ENCODE assay signal across 15 cellular contexts in the genomic region with DNA sequence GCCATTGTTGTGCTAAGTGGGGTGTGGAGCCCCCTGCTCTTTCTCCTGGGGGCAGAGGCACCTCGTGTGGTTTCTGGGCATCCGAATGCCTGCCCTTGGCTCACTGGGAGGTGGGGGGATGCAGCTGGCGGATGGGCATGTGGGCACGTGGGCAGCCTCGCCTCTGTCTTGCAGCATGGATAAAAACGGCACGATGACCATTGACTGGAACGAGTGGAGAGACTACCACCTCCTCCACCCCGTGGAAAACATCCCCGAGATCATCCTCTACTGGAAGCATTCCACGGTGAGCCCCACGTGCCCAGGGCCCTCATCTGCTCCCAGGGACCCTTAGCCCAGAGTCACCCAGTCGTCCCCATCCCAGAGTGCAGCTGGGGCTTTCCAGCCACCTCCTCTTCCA. TPM values are rescaled to one million over a fixed set of nuclear protein-coding genes. Genes with fewer than 3 reads are reported as not detected.
DNase-seq lines count a peak whose midpoint lies in the region; ATAC-seq and TF ChIP-seq lines count a peak whose summit lies in the region.
"Had no signal": no experiment of that assay in that cellular context is flagged by ENCODE, and none has a peak within 500 bp of the region (broad histone marks: within the 10 kb centered on the region; RNA-seq: fewer than 3 reads in every experiment).

No MANE protein-coding gene starts in this region.

- H4K91ac ChIP-seq in neuronal stem cell (ENCODE audit: low read depth, low read length, poor library complexity): no peak overlapping the region

- H3K27me3 ChIP-seq in left ventricle myocardium inferior (ENCODE audit: low read depth) (no peaks in the 10 kb centered on the region), neuronal stem cell (ENCODE audit: control insufficient read depth in 3 of 3, insufficient read depth in 3 of 3, low read depth in 1 of 3, low read length in 3 of 3) (no peaks in the 10 kb centered on the region), upper lobe of right lung (no peaks in the 10 kb centered on the region)
- H3K27me3 ChIP-seq: foreskin keratinocyte had no signal

- no peaks in the 10 kb centered on the region for H3K9me3 Mint-ChIP-seq in effector memory CD8-positive, alpha-beta T cell

- no peaks in the 10 kb centered on the region for H3K9me3 ChIP-seq in left ventricle myocardium inferior (replicated peaks)
- H3K9me3 ChIP-seq in neuronal stem cell (replicated peaks in 1 of 2; ENCODE audit: control insufficient read depth in 2 of 2, insufficient read depth in 1 of 2, low read depth in 1 of 2, low read length in 2 of 2): peaks cover 0 to 1% of the 10 kb centered on the region in 2 donors
- H3K9me3 ChIP-seq in upper lobe of right lung: no peaks in the 10 kb centered on the region

- H2BK15ac ChIP-seq in neuronal stem cell (ENCODE audit: low read length): no peak overlapping the region

- DNase-seq in left ventricle myocardium inferior (no peak), cardiac septum (ENCODE audit: low spot score) (no peak), neuronal stem cell (ENCODE audit: low spot score) (no peak), upper lobe of right lung (no peak), lower leg skin (ENCODE audit: low spot score in 2 of 2) (no peak)
- no peak for DNase-seq in effector memory CD8-positive, alpha-beta T cell
- DNase-seq: DMS 273 treated with DMSO at 0.1 percent for 48 hours; foreskin keratinocyte; NCI-H1436; NCI-H446; OCI-M1; stimulated activated naive CD4-positive, alpha-beta T cell had no signal

- H2AK5ac ChIP-seq in neuronal stem cell (ENCODE audit: low read depth, low read length): no peak overlapping the region

- no peak overlapping the region for H2AFZ ChIP-seq in neuronal stem cell (ENCODE audit: low read length)

- peak overlapping the region; percentile 13 for H3K4me3 ChIP-seq in left ventricle myocardium inferior
- no peak overlapping the region for H3K4me3 ChIP-seq in neuronal stem cell (ENCODE audit: low read length in 2 of 2)
- no peak overlapping the region for H3K4me3 ChIP-seq in upper lobe of right lung
- H3K4me3 ChIP-seq in lower leg skin (ENCODE audit: low read depth, poor library complexity, severe bottlenecking): no peak overlapping the region
- H3K4me3 ChIP-seq: SK-N-MC had no signal

- H3K79me1 ChIP-seq in neuronal stem cell (ENCODE audit: low read depth, low read length): peaks cover 11% of the 10 kb centered on the region

- TF ChIP-seq POLR2A in lower leg skin (IDR thresholded peaks at IDR 0.05): no peak

- no peak overlapping the region for H3K4ac ChIP-seq in neuronal stem cell (ENCODE audit: low read length)

- H3K4me1 ChIP-seq in left ventricle myocardium inferior (peaks cover 64% of the 10 kb centered on the region), neuronal stem cell (ENCODE audit: control insufficient read depth in 2 of 2, insufficient read depth in 1 of 2, low read depth in 1 of 2, low read length in 2 of 2) (peaks cover 18 to 23% of the 10 kb centered on the region in 2 donors), upper lobe of right lung (peaks cover 61% of the 10 kb centered on the region)

- H4K8ac ChIP-seq in neuronal stem cell (ENCODE audit: low read depth, low read length): no peak overlapping the region

- no peak for TF ChIP-seq CTCF in left ventricle myocardium inferior (IDR thresholded peaks at IDR 0.05; ENCODE audit: borderline replicate concordance)
- TF ChIP-seq CTCF in upper lobe of right lung (IDR thresholded peaks at IDR 0.05): no peak
- TF ChIP-seq CTCF in lower leg skin (IDR thresholded peaks at IDR 0.05): no peak

- peaks cover 16 to 32% of the 10 kb centered on the region in 2 donors for H3K4me1 Mint-ChIP-seq in effector memory CD8-positive, alpha-beta T cell (ENCODE audit: low read depth in 2 of 2)

- no CpG with 5 or more reads among the region's 13 CpGs for WGBS in neuronal stem cell (ENCODE audit: extremely low coverage in 2 of 2, insufficient read length in 2 of 2, insufficient replicate concordance in 1 of 2), 2 donors
- WGBS in lower leg skin, 2 donors: 88 to 89% methylated on average over 13 of the region's 13 CpGs

- no peak overlapping the region for H3K23ac ChIP-seq in neuronal stem cell (ENCODE audit: low read depth, low read length, poor library complexity)

- peak overlapping the region; percentile 87 to 88 for H3K27ac Mint-ChIP-seq in effector memory CD8-positive, alpha-beta T cell

- no peak for ATAC-seq in effector memory CD8-positive, alpha-beta T cell (replicated peaks)
- ATAC-seq in upper lobe of right lung (no peak), HG03280 (IDR thresholded peaks at IDR 0.05; ENCODE audit: unreplicated experiment) (no peak), HG02588 (IDR thresholded peaks at IDR 0.05; ENCODE audit: unreplicated experiment) (no peak)
- ATAC-seq: foreskin keratinocyte had no signal

- no peak overlapping the region for H3K4me2 ChIP-seq in neuronal stem cell (ENCODE audit: insufficient read depth, low read length, poor library complexity, severe bottlenecking)

- peak overlapping the region; percentile 96 for H3K27ac ChIP-seq in left ventricle myocardium inferior (replicated peaks)
- no peak overlapping the region for H3K27ac ChIP-seq in neuronal stem cell (replicated peaks; ENCODE audit: low read length)
- H3K27ac ChIP-seq in upper lobe of right lung: peak overlapping the region; percentile 36
- H3K27ac ChIP-seq: foreskin keratinocyte, SK-N-MC had no signal

- no peak overlapping the region for H3K9ac ChIP-seq in neuronal stem cell (ENCODE audit: low read depth, low read length, poor library complexity)

- H2BK120ac ChIP-seq in neuronal stem cell (ENCODE audit: low read depth, low read length): no peak overlapping the region

- peak overlapping the region; percentile 50 for H3K14ac ChIP-seq in neuronal stem cell (ENCODE audit: low read length)

- no peaks in the 10 kb centered on the region for H3K27me3 Mint-ChIP-seq in effector memory CD8-positive, alpha-beta T cell

- no peak overlapping the region for H3K4me3 Mint-ChIP-seq in effector memory CD8-positive, alpha-beta T cell

- no peak overlapping the region for H2BK5ac ChIP-seq in neuronal stem cell (ENCODE audit: low read length)

- peaks cover 51% of the 10 kb centered on the region for H3K36me3 Mint-ChIP-seq in effector memory CD8-positive, alpha-beta T cell (ENCODE audit: insufficient read depth)

- H2BK12ac ChIP-seq in neuronal stem cell (ENCODE audit: low read length): no peak overlapping the region

- intact Hi-C loops in left ventricle myocardium inferior (cut with micrococcal nuclease) (no loop called here), cardiac septum (cut with DNase I) (no loop called here), upper lobe of right lung (cut with DNase I) (no loop called here), lower leg skin (cut with DNase I; ENCODE audit: low total_unique reads) (no loop called here)

- no peak overlapping the region for H3K18ac ChIP-seq in neuronal stem cell (ENCODE audit: low read length)

- H3K36me3 ChIP-seq in left ventricle myocardium inferior: peaks cover 60% of the 10 kb centered on the region
- peaks cover 51 to 65% of the 10 kb centered on the region in 2 donors for H3K36me3 ChIP-seq in neuronal stem cell (replicated peaks in 1 of 2; ENCODE audit: control insufficient read depth in 2 of 2, insufficient read depth in 2 of 2, low read length in 2 of 2)
- H3K36me3 ChIP-seq in upper lobe of right lung: peaks cover 65% of the 10 kb centered on the region

RNA-seq across cellular contexts. Expression of a gene that starts 25.3 kb away (rescaled TPM):
- 141 TPM for total RNA-seq in left ventricle myocardium inferior
- 136 TPM for total RNA-seq in cardiac septum
- 19.0 TPM for polyA plus RNA-seq in neuronal stem cell (2013, experiment 1 of 2)
- polyA plus RNA-seq in neuronal stem cell (2013, experiment 2 of 2): 21.6 TPM
- 35.1 TPM for total RNA-seq in upper lobe of right lung
- total RNA-seq in lower leg skin: 10 to 100 TPM; 32.6 to 66.5 (median 56.3) TPM

RNA-seq across cellular contexts. Expression of a gene that starts 34.2 kb away (rescaled TPM):
- total RNA-seq in left ventricle myocardium inferior (5.4 TPM), cardiac septum (5.6 TPM), upper lobe of right lung (34.7 TPM), lower leg skin (10 to 100 TPM; 26.4 to 40.3 (median 32.0) TPM)
- 7.8 TPM for polyA plus RNA-seq in neuronal stem cell (2013, experiment 1 of 2)
- polyA plus RNA-seq in neuronal stem cell (2013, experiment 2 of 2): 7.4 TPM

RNA-seq across cellular contexts. Expression of a gene that starts 35.1 kb away (rescaled TPM):
- total RNA-seq in left ventricle myocardium inferior (7.9 TPM), cardiac septum (6.2 TPM), upper lobe of right lung (11.8 TPM), lower leg skin (10 to 100 TPM in 1 of 4 donors, 1 to 10 TPM in 3; 8.6 to 10.8 (median 9.6) TPM)
- 6.9 TPM for polyA plus RNA-seq in neuronal stem cell (2013, experiment 1 of 2)
- polyA plus RNA-seq in neuronal stem cell (2013, experiment 2 of 2): 7.8 TPM

RNA-seq across cellular contexts. Expression of a gene that starts 47.1 kb away (rescaled TPM):
- total RNA-seq in left ventricle myocardium inferior (not detected), cardiac septum (2.0 TPM), upper lobe of right lung (14.3 TPM), lower leg skin (10 to 100 TPM in 2 of 4 donors, 1 to 10 TPM in 2; 3.7 to 33.8 (median 19.1) TPM)
- 0.08 TPM for polyA plus RNA-seq in neuronal stem cell (2013, experiment 1 of 2)
- polyA plus RNA-seq in neuronal stem cell (2013, experiment 2 of 2): 0.10 TPM

RNA-seq across cellular contexts. Expression of a gene that starts 57.9 kb away (rescaled TPM):
- total RNA-seq in left ventricle myocardium inferior (52.5 TPM), cardiac septum (65.7 TPM), upper lobe of right lung (39.0 TPM), lower leg skin (100 to 1,000 TPM; 288 to 606 (median 392) TPM)
- 95.6 TPM for polyA plus RNA-seq in neuronal stem cell (2013, experiment 1 of 2)
- polyA plus RNA-seq in neuronal stem cell (2013, experiment 2 of 2): 101 TPM
